Comparison of ENCODE assay signal across 9 cellular contexts in the genomic region with DNA sequence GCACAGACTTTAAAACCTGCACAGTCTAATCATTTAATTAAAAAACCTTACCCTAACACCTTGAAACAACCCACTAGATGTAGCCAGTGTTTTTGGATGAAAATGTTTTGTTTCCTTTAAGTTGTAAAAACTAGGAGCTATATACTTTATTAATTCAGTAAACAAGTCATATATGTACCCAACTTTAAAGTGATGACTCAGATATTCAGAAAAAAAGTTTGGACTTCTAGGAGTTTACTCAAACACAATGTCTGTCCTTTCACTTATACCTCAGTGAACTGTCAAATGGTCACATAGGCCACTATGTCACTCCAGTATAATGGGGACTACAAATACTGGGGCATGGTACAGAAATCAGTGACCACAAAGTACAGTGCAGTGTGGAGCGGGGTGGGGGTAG.
"Had no signal": no experiment of that assay in that cellular context is flagged by ENCODE, and none has a peak within 500 bp of the region (broad histone marks: within the 10 kb centered on the region; RNA-seq: fewer than 3 reads in every experiment).

No MANE protein-coding gene starts in this region.

- ATAC-seq: GM23338 had no signal

- DNase-seq: H9, HCEC 1CT, Karpas-422, KBM-7 had no signal

- H2AFZ ChIP-seq: GM23338 had no signal

- H3K4me2 ChIP-seq: GM23338, KMS-11 had no signal

- H3K9ac ChIP-seq: KMS-11 had no signal

- H3K27ac ChIP-seq: KMS-11 had no signal

- FAIRE-seq: H1, H54, HTR-8/SVneo had no signal

- H3K4me3 ChIP-seq: GM23338 had no signal
